In the genomic region with DNA sequence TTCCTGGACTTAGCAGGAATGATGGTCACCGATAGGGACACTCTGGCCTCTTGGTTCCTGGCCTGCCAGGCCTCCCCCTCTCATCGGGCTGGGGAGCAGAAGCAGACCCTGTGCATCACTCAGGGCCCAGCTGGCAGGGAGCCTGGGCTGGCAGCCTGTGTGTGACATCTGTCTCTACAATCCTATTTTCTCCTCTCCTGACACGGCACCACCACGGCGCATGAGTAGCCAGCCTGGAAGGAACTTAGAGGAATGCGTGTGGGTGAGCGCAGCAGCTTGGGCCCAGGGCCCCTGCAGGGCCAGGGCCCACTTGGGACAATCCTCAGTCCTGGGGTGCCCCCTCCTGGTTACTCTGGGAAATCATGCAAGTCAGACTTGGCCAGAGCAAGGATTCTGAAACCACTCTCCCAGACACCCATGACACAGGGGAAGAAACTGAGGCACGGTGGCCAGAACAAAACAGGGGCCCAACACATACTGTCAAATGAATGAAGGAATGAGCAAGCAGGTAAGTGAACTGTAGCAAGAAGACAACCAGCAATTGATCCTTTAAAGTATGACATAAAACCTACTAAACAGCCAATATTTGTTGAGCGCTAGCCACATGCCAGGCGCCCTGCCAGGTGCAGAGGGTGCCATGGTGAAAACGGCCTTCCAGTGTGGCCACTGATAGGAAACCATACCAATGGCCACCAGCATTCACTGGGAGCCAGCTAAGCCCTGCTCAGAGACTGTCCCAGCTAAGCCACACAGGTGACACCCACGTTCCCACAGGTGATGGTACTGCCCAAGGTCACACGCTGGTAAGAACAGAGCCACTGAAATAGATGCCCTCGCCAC, we compare ENCODE assay signal across 1 cellular context.
TF ChIP-seq lines count a peak whose summit lies in the region.

No MANE protein-coding gene starts in this region.

TF ChIP-seq in K562, 482 proteins besides CTCF, POLR2A, EP300 and RAD21 (continues in another document):
- TF ChIP-seq, protein P1, sequence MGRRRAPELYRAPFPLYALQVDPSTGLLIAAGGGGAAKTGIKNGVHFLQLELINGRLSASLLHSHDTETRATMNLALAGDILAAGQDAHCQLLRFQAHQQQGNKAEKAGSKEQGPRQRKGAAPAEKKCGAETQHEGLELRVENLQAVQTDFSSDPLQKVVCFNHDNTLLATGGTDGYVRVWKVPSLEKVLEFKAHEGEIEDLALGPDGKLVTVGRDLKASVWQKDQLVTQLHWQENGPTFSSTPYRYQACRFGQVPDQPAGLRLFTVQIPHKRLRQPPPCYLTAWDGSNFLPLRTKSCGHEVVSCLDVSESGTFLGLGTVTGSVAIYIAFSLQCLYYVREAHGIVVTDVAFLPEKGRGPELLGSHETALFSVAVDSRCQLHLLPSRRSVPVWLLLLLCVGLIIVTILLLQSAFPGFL (CRISPR knock-in tag; IDR thresholded peaks at IDR 0.05) = no peak
- TF ChIP-seq ADNP (tag; IDR thresholded peaks at IDR 0.05) (no peak), BCLAF1 (IDR thresholded peaks at IDR 0.05; ENCODE audit: borderline replicate concordance in 1 of 2, control insufficient read depth in 1 of 2, low read depth in 2 of 2, low read length in 1 of 2) (no peak), POLR2H (tag; IDR thresholded peaks at IDR 0.05; ENCODE audit: low read depth) (no peak), TAF15 (IDR thresholded peaks at IDR 0.05; ENCODE audit: low read depth, low read length) (no peak), PTRF (tag; IDR thresholded peaks at IDR 0.05) (no peak), HSF4 (CRISPR knock-in tag; IDR thresholded peaks at IDR 0.05; ENCODE audit: borderline replicate concordance) (no peak), ZNF263 (CRISPR knock-in tag; IDR thresholded peaks at IDR 0.05; ENCODE audit: borderline replicate concordance) (no peak), CBX1 (IDR thresholded peaks at IDR 0.05; ENCODE audit: low read depth) (no peak), DMBX1 (CRISPR knock-in tag; IDR thresholded peaks at IDR 0.05; ENCODE audit: borderline replicate concordance) (no peak), HMG20B (CRISPR knock-in tag; IDR thresholded peaks at IDR 0.05) (no peak), TRIM24 (IDR thresholded peaks at IDR 0.05) (no peak), TAF9B (IDR thresholded peaks at IDR 0.05; ENCODE audit: partially characterized antibody) (no peak), ZNF589 (CRISPR knock-in tag; IDR thresholded peaks at IDR 0.05; ENCODE audit: low read depth) (no peak), MCM7 (IDR thresholded peaks at IDR 0.05) (no peak), HMGN3 (IDR thresholded peaks at IDR 0.05; ENCODE audit: borderline replicate concordance, extremely low read depth, insufficient read length, low read depth, low read length) (no peak), CBX5 (IDR thresholded peaks at IDR 0.05; ENCODE audit: borderline replicate concordance, low read depth) (no peak), COPS2 (conservative IDR thresholded peaks at IDR 0.05) (no peak), MBD2 (IDR thresholded peaks at IDR 0.05; ENCODE audit: borderline replicate concordance, low read depth) (no peak), MBD1 (CRISPR knock-in tag; IDR thresholded peaks at IDR 0.05) (no peak), POLR2AphosphoS2 (IDR thresholded peaks at IDR 0.05; ENCODE audit: low read length) (no peak), TFAM (CRISPR knock-in tag; conservative IDR thresholded peaks at IDR 0.05) (no peak), NFATC3 (IDR thresholded peaks at IDR 0.05) (no peak), MEF2A (IDR thresholded peaks at IDR 0.05; ENCODE audit: control insufficient read depth, low read depth, low read length) (no peak), ZNF644 (tag; IDR thresholded peaks at IDR 0.05; ENCODE audit: low read depth) (no peak), SFPQ (IDR thresholded peaks at IDR 0.05; ENCODE audit: low read depth, low read length) (no peak), LCOR (CRISPR knock-in tag; IDR thresholded peaks at IDR 0.05) (no peak), FOXJ2 (tag; IDR thresholded peaks at IDR 0.05) (no peak), CBFA2T3 (IDR thresholded peaks at IDR 0.05) (no peak), GMEB1 (CRISPR knock-in tag; IDR thresholded peaks at IDR 0.05) (no peak), HEY1 (CRISPR knock-in tag; IDR thresholded peaks at IDR 0.05; ENCODE audit: borderline replicate concordance) (no peak), ERF (CRISPR knock-in tag; IDR thresholded peaks at IDR 0.05) (no peak), ZNF76 (CRISPR knock-in tag; IDR thresholded peaks at IDR 0.05; ENCODE audit: borderline replicate concordance) (no peak)
- TF ChIP-seq, protein P2, sequence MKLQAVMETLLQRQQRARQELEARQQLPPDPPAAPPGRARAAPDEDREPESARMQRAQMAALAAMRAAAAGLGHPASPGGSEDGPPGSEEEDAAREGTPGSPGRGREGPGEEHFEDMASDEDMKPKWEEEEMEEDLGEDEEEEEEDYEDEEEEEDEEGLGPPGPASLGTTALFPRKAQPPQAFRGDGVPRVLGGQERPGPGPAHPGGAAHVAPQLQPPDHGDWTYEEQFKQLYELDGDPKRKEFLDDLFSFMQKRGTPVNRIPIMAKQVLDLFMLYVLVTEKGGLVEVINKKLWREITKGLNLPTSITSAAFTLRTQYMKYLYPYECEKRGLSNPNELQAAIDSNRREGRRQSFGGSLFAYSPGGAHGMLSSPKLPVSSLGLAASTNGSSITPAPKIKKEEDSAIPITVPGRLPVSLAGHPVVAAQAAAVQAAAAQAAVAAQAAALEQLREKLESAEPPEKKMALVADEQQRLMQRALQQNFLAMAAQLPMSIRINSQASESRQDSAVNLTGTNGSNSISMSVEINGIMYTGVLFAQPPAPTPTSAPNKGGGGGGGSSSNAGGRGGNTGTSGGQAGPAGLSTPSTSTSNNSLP (IDR thresholded peaks at IDR 0.05; ENCODE audit: borderline replicate concordance, low read depth, low read length) = peak; percentile 79
- TF ChIP-seq, protein P3, sequence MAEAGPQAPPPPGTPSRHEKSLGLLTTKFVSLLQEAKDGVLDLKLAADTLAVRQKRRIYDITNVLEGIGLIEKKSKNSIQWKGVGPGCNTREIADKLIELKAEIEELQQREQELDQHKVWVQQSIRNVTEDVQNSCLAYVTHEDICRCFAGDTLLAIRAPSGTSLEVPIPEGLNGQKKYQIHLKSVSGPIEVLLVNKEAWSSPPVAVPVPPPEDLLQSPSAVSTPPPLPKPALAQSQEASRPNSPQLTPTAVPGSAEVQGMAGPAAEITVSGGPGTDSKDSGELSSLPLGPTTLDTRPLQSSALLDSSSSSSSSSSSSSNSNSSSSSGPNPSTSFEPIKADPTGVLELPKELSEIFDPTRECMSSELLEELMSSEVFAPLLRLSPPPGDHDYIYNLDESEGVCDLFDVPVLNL (CRISPR knock-in tag; IDR thresholded peaks at IDR 0.05; ENCODE audit: low read depth) = no peak
- TF ChIP-seq, protein P4, sequence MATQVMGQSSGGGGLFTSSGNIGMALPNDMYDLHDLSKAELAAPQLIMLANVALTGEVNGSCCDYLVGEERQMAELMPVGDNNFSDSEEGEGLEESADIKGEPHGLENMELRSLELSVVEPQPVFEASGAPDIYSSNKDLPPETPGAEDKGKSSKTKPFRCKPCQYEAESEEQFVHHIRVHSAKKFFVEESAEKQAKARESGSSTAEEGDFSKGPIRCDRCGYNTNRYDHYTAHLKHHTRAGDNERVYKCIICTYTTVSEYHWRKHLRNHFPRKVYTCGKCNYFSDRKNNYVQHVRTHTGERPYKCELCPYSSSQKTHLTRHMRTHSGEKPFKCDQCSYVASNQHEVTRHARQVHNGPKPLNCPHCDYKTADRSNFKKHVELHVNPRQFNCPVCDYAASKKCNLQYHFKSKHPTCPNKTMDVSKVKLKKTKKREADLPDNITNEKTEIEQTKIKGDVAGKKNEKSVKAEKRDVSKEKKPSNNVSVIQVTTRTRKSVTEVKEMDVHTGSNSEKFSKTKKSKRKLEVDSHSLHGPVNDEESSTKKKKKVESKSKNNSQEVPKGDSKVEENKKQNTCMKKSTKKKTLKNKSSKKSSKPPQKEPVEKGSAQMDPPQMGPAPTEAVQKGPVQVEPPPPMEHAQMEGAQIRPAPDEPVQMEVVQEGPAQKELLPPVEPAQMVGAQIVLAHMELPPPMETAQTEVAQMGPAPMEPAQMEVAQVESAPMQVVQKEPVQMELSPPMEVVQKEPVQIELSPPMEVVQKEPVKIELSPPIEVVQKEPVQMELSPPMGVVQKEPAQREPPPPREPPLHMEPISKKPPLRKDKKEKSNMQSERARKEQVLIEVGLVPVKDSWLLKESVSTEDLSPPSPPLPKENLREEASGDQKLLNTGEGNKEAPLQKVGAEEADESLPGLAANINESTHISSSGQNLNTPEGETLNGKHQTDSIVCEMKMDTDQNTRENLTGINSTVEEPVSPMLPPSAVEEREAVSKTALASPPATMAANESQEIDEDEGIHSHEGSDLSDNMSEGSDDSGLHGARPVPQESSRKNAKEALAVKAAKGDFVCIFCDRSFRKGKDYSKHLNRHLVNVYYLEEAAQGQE (CRISPR knock-in tag; IDR thresholded peaks at IDR 0.05; ENCODE audit: low read depth) = no peak
- TF ChIP-seq, protein P5, sequence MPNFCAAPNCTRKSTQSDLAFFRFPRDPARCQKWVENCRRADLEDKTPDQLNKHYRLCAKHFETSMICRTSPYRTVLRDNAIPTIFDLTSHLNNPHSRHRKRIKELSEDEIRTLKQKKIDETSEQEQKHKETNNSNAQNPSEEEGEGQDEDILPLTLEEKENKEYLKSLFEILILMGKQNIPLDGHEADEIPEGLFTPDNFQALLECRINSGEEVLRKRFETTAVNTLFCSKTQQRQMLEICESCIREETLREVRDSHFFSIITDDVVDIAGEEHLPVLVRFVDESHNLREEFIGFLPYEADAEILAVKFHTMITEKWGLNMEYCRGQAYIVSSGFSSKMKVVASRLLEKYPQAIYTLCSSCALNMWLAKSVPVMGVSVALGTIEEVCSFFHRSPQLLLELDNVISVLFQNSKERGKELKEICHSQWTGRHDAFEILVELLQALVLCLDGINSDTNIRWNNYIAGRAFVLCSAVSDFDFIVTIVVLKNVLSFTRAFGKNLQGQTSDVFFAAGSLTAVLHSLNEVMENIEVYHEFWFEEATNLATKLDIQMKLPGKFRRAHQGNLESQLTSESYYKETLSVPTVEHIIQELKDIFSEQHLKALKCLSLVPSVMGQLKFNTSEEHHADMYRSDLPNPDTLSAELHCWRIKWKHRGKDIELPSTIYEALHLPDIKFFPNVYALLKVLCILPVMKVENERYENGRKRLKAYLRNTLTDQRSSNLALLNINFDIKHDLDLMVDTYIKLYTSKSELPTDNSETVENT (CRISPR knock-in tag; IDR thresholded peaks at IDR 0.05) = no peak
